ENCODE assay signal across 8 cellular contexts in the genomic region with DNA sequence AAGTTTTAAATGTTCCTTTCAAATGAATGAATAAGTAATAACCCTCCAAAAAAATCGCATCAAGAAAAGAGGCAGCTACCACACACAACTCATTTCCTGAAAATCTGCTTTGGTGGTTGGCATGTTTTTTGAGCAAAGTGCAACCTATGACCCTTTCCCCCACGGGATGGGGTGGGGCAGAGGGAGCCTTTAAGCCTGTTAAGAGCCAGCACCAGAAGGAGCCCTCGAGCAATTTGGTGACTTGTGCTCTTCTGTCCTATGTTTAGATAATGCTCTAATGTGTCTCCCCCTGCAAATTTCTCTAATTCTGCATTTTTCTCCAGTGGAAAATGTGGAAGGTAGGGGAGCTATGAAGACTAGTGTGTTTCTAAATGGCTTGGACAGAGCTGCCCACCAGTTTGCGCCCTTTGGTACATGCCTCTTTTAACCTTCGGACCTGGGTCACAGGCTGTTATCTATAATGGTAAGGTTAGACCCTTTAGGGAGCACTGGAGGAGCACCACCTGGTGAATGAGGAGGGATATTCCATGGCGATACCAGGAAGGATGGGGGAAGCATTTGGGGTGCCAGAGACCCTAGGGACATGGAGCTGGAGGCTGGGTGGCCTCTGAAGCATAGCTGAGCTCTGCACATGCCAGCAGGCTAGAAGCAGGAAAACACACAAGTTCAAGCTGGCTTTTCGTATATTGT. TPM values are rescaled to one million over a fixed set of nuclear protein-coding genes. Genes with fewer than 3 reads are reported as not detected.
A peak's percentile ranks its signal among the peaks of the same experiment; 100 is the strongest.
DNase-seq lines count a peak whose midpoint lies in the region; ATAC-seq and TF ChIP-seq lines count a peak whose summit lies in the region.

No MANE protein-coding gene starts in this region.

- H3K4me3 ChIP-seq in MG63 (no peak overlapping the region), left lung (peak overlapping the region; percentile 74 to 95)

- H3K27ac ChIP-seq in left lung = peak overlapping the region in 1 of 2 donors; percentile 92

- H3K4me1 ChIP-seq in left lung = peaks cover 7 to 52% of the 10 kb centered on the region in 2 donors

- DNase-seq in CD1c-positive myeloid dendritic cell (ENCODE audit: extremely low spot score) = peak; percentile 72
- peak; percentile 34 for DNase-seq in MG63
- peak; percentile 28 for DNase-seq in activated effector memory CD4-positive, alpha-beta T cell treated with Interleukin-2 at 50 U/mL for 16 hours
- DNase-seq in left lung = no peak
- no peak for DNase-seq in G401 (ENCODE audit: low spot score)
- DNase-seq in NCI-H526 treated with DMSO at 0.1 percent for 48 hours (lab: John Stamatoyannopoulos, UW) = no peak
- no peak for DNase-seq in foreskin melanocyte

- intact Hi-C loops in left lung (cut with DNase I) = no loop called here

- ATAC-seq in left lung (no peak), GM19467 (IDR thresholded peaks at IDR 0.05; ENCODE audit: unreplicated experiment) (no peak)

- TF ChIP-seq CTCF in left lung (IDR thresholded peaks at IDR 0.05) = no peak

- in situ Hi-C loops in G401 (cut with HindIII; ENCODE audit: low sequenced_read_pairs) = no loop called here

- H3K36me3 ChIP-seq in MG63 (peaks cover 46% of the 10 kb centered on the region), left lung (peaks cover 0 to 30% of the 10 kb centered on the region in 2 donors)

- H3K27me3 ChIP-seq in MG63 = no peaks in the 10 kb centered on the region
- no peaks in the 10 kb centered on the region for H3K27me3 ChIP-seq in left lung

- no peaks in the 10 kb centered on the region for H3K9me3 ChIP-seq in MG63
- no peaks in the 10 kb centered on the region for H3K9me3 ChIP-seq in left lung

RNA-seq across cellular contexts. Expression of a gene that starts 1.6 kb away (rescaled TPM):
- total RNA-seq in MG63 (2014; rRNA removed; shearing (Covaris generic); ENCODE audit: low replicate concordance) = not detected in 2 replicates
- 10 to 100 TPM; 46.4 to 59.8 TPM for total RNA-seq in left lung
- total RNA-seq in G401 (2014; rRNA removed; shearing (Covaris generic)) = 17.2 and 27.2 TPM in 2 replicates

RNA-seq across cellular contexts. Expression of a gene that starts 13.0 kb away (rescaled TPM):
- not detected in 2 replicates for total RNA-seq in MG63 (2014; rRNA removed; shearing (Covaris generic); ENCODE audit: low replicate concordance)
- under 1 TPM; 0.06 to 0.08 TPM for total RNA-seq in left lung
- total RNA-seq in G401 (2014; rRNA removed; shearing (Covaris generic)) = not detected in 2 replicates

RNA-seq across cellular contexts. Expression of a gene that starts 16.0 kb away (rescaled TPM):
- total RNA-seq in MG63 (2014; rRNA removed; shearing (Covaris generic); ENCODE audit: low replicate concordance) = not detected in 2 replicates
- total RNA-seq in left lung = not detected
- total RNA-seq in G401 (2014; rRNA removed; shearing (Covaris generic)) = not detected in 2 replicates

RNA-seq across cellular contexts. Expression of a gene that starts 21.0 kb away (rescaled TPM):
- 14.5 and 17.2 TPM in 2 replicates for total RNA-seq in MG63 (2014; rRNA removed; shearing (Covaris generic); ENCODE audit: low replicate concordance)
- total RNA-seq in left lung = 100 to 1,000 TPM; 180 to 259 TPM
- 40.7 and 70.0 TPM in 2 replicates for total RNA-seq in G401 (2014; rRNA removed; shearing (Covaris generic))

RNA-seq across cellular contexts. Expression of a gene that starts 51.1 kb away (rescaled TPM):
- total RNA-seq in MG63 (2014; rRNA removed; shearing (Covaris generic); ENCODE audit: low replicate concordance) = 1.7 TPM in 1 of 2 replicates, not detected in the other
- total RNA-seq in left lung = 1 to 10 TPM; 4.8 to 5.8 TPM
- 0.06 TPM in 1 of 2 replicates, not detected in the other for total RNA-seq in G401 (2014; rRNA removed; shearing (Covaris generic))

Comparison
In these comparisons a context has a peak if more than half of its experiments do, and no peak if none do; other contexts are left out.
1. DNase-seq: peak in CD1c-positive myeloid dendritic cell (single experiment), MG63 (single experiment) and activated effector memory CD4-positive, alpha-beta T cell treated with Interleukin-2 at 50 U/mL for 16 hours (single experiment); none in left lung (0 of 2), G401 (single experiment), NCI-H526 treated with DMSO at 0.1 percent for 48 hours (single experiment) and foreskin melanocyte (single experiment).
2. RNA of a gene that starts 1.6 kb away (total RNA-seq): 46.4 to 59.8 TPM in left lung and 17.2 to 27.2 TPM in G401; not detected in MG63; every median in the first group is over 10 times any median in the second.